ENCODE assay signal across 9 cellular contexts in genomic region chr10:117174439-117175214, GRCh38. TPM values are rescaled to one million over a fixed set of nuclear protein-coding genes. Genes with fewer than 3 reads are reported as not detected.
A peak's percentile ranks its signal among the peaks of the same experiment; 100 is the strongest.
DNase-seq lines count a peak whose midpoint lies in the region; ATAC-seq and TF ChIP-seq lines count a peak whose summit lies in the region.
"Had no signal": no experiment of that assay in that cellular context is flagged by ENCODE, and none has a peak within 500 bp of the region (broad histone marks: within the 10 kb centered on the region; RNA-seq: fewer than 3 reads in every experiment).

No MANE protein-coding gene starts in this region.

- H3K4me3 ChIP-seq in lower leg skin (ENCODE audit: low read depth, poor library complexity, severe bottlenecking): no peak overlapping the region

- intact Hi-C loops in dendritic cell treated with granulocyte-macrophage colony-stimulating factor and Interleukin-4, amounts not matched to agents 40 ng/mL and 50 ng/mL, for 4 days (cut with micrococcal nuclease): no loop called here
- intact Hi-C loops in lower leg skin (cut with DNase I; ENCODE audit: low total_unique reads): loop anchor here (2.0 kb wide), 1 partner anchor 378 kb away; no protein-coding TSS in a partner anchor

- peak; percentile 75 for ATAC-seq in GM18873 (IDR thresholded peaks at IDR 0.05; ENCODE audit: low FRiP score, unreplicated experiment)
- ATAC-seq in HG03139 (IDR thresholded peaks at IDR 0.05; ENCODE audit: unreplicated experiment): peak; percentile 81

- no peak for TF ChIP-seq POLR2A in lower leg skin (IDR thresholded peaks at IDR 0.05)

- 9% methylated on average over 16 of the region's 16 CpGs for WGBS in lower leg skin, 2 donors

- H3K9me3 Mint-ChIP-seq in dendritic cell treated with granulocyte-macrophage colony-stimulating factor and Interleukin-4, amounts not matched to agents 40 ng/mL and 50 ng/mL, for 4 days: no peaks in the 10 kb centered on the region

- H3K27me3 Mint-ChIP-seq in dendritic cell treated with granulocyte-macrophage colony-stimulating factor and Interleukin-4, amounts not matched to agents 40 ng/mL and 50 ng/mL, for 4 days: peaks cover 71% of the 10 kb centered on the region

- peak overlapping the region; percentile 66 for H3K4me3 Mint-ChIP-seq in dendritic cell treated with granulocyte-macrophage colony-stimulating factor and Interleukin-4, amounts not matched to agents 40 ng/mL and 50 ng/mL, for 4 days

- H3K4me1 Mint-ChIP-seq in dendritic cell treated with granulocyte-macrophage colony-stimulating factor and Interleukin-4, amounts not matched to agents 40 ng/mL and 50 ng/mL, for 4 days (ENCODE audit: low read depth): peaks cover 16% of the 10 kb centered on the region

- no peak overlapping the region for H3K27ac Mint-ChIP-seq in dendritic cell treated with granulocyte-macrophage colony-stimulating factor and Interleukin-4, amounts not matched to agents 40 ng/mL and 50 ng/mL, for 4 days

- TF ChIP-seq CTCF in AG09319 (IDR thresholded peaks at IDR 0.05; ENCODE audit: low read depth, low read length) (peak; percentile 91), lower leg skin (IDR thresholded peaks at IDR 0.05) (peak in 1 of 3 donors; percentile 5)

- peak; percentile 14 for DNase-seq in AG09319 (ENCODE audit: extremely low read depth, low read depth)
- DNase-seq in NCI-H2227 (lab: John Stamatoyannopoulos, UW; ENCODE audit: unreplicated experiment): peak; percentile 90
- DNase-seq in activated CD4-positive, alpha-beta T cell treated with anti-CD3 and anti-CD28 coated beads for 4 hours: peak; percentile 82 to 90
- peak; percentile 71 to 95 for DNase-seq in lower leg skin (ENCODE audit: low spot score in 2 of 2)
- peak; percentile 89 for DNase-seq in stimulated activated CD4-positive, alpha-beta T cell treated with anti-CD3 and anti-CD28 coated beads, Interleukin-4, amount 100 ng/mL, for 24 hours

- no peaks in the 10 kb centered on the region for H3K36me3 Mint-ChIP-seq in dendritic cell treated with granulocyte-macrophage colony-stimulating factor and Interleukin-4, amounts not matched to agents 40 ng/mL and 50 ng/mL, for 4 days (ENCODE audit: low read depth)

RNA-seq across cellular contexts. Expression of gene KCNK18, which starts 22.7 kb away (rescaled TPM):
- total RNA-seq in lower leg skin: not detected
- total RNA-seq: T-helper 2 cell treated with Interferon-gamma antibody and Interleukin-4, amounts not matched to agents 100 ng/mL and 5 ng/mL, for 36 hours had no signal

RNA-seq across cellular contexts. Expression of gene VAX1, which starts 36.6 kb away (rescaled TPM):
- not detected for total RNA-seq in lower leg skin
- total RNA-seq: T-helper 2 cell treated with Interferon-gamma antibody and Interleukin-4, amounts not matched to agents 100 ng/mL and 5 ng/mL, for 36 hours had no signal

Comparison
In these comparisons a context has a peak if more than half of its experiments do, and no peak if none do; other contexts are left out.
1. DNase-seq: peak in every context shown above with its lines; median percentile 90 in NCI-H2227; 89 in stimulated activated CD4-positive, alpha-beta T cell treated with anti-CD3 and anti-CD28 coated beads, Interleukin-4, amount 100 ng/mL, for 24 hours; 86 in activated CD4-positive, alpha-beta T cell treated with anti-CD3 and anti-CD28 coated beads for 4 hours; 83 in lower leg skin; 14 in AG09319.